ENCODE assay signal across 27 cellular contexts in the genomic region with DNA sequence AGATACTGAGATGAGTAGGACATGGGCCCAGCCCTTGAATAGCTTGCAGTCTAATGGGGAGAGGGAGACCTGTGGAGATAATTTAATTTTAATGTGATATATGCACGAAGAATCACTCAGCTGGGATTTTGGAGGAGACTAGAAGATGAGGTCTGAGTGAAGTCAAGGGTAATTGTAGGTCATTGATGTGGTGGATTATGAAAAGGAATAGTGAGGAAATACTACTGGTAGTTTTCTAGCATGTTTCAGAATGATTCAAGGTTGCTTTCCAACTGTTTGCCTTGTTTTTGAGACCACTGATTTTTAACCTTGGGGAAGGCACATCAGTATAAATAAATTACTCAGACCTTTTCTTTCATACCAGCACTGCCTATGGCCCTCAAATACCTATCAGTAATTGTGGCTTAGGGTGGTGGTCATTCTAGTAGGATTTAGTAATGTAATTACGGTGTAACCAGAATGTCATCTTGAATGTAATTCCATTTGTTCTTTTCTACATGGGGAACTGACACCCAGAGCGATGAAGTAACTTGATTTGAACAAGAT. TPM values are rescaled to one million over a fixed set of nuclear protein-coding genes. Genes with fewer than 3 reads are reported as not detected.
A peak's percentile ranks its signal among the peaks of the same experiment; 100 is the strongest.
DNase-seq lines count a peak whose midpoint lies in the region; ATAC-seq and TF ChIP-seq lines count a peak whose summit lies in the region.
"Had no signal": no experiment of that assay in that cellular context is flagged by ENCODE, and none has a peak within 500 bp of the region (broad histone marks: within the 10 kb centered on the region; RNA-seq: fewer than 3 reads in every experiment).

No MANE protein-coding gene starts in this region.

- peaks cover 11% of the 10 kb centered on the region for H3K36me3 ChIP-seq in neutrophil
- H3K36me3 ChIP-seq: breast epithelium, SJCRH30, stomach, tibial nerve had no signal

- H3K36me3 Mint-ChIP-seq in Calu3 (ENCODE audit: insufficient read depth, unreplicated experiment): no peaks in the 10 kb centered on the region
- H3K36me3 Mint-ChIP-seq: natural killer cell treated with Interleukin-12 subunit alpha and Interleukin-12 subunit beta and Interleukin-15 and Interleukin-18, amount 100 ng/mL, for 72 hours had no signal

- no peak overlapping the region for H3K4me3 Mint-ChIP-seq in Calu3 (ENCODE audit: low read depth, unreplicated experiment)
- H3K4me3 Mint-ChIP-seq: CD4-positive, CD25-positive, alpha-beta regulatory T cell; effector memory CD8-positive, alpha-beta T cell; natural killer cell treated with Interleukin-12 subunit alpha and Interleukin-12 subunit beta and Interleukin-15 and Interleukin-18, amount 100 ng/mL, for 72 hours had no signal

- BruUV-seq in Calu3 (replicated peaks; lab: Mats Ljungman, UMichigan): no TSS peak

- H3K27me3 Mint-ChIP-seq in Calu3 (ENCODE audit: unreplicated experiment): no peaks in the 10 kb centered on the region
- H3K27me3 Mint-ChIP-seq: CD4-positive, CD25-positive, alpha-beta regulatory T cell; effector memory CD8-positive, alpha-beta T cell; natural killer cell treated with Interleukin-12 subunit alpha and Interleukin-12 subunit beta and Interleukin-15 and Interleukin-18, amount 100 ng/mL, for 72 hours had no signal

- peak overlapping the region; percentile 62 for H3K27ac Mint-ChIP-seq in Calu3 (ENCODE audit: unreplicated experiment)
- H3K27ac Mint-ChIP-seq: CD4-positive, CD25-positive, alpha-beta regulatory T cell; effector memory CD8-positive, alpha-beta T cell; natural killer cell treated with Interleukin-12 subunit alpha and Interleukin-12 subunit beta and Interleukin-15 and Interleukin-18, amount 100 ng/mL, for 72 hours had no signal

- H3K4me1 Mint-ChIP-seq in Calu3 (ENCODE audit: low read depth, unreplicated experiment): peaks cover 35% of the 10 kb centered on the region

- no peaks in the 10 kb centered on the region for H3K27me3 ChIP-seq in neutrophil
- H3K27me3 ChIP-seq: breast epithelium, foreskin keratinocyte, hepatocyte, SJCRH30, stomach, tibial nerve had no signal

- CTCF ChIA-PET in Calu3 (lab: Charles Lee): no interaction called here
- CTCF ChIA-PET in GM10248 (lab: Yijun Ruan, JAX): no interaction called here

- no peak for DNase-seq in Calu3
- DNase-seq in NCI-H2227 treated with DMSO at 0.1 percent for 48 hours (lab: John Stamatoyannopoulos, UW): peak; percentile 76
- DNase-seq in NCI-H1417 (lab: John Stamatoyannopoulos, UW): no peak
- DNase-seq in GM10248 (ENCODE audit: extremely low spot score): no peak
- DNase-seq: activated CD4-positive, alpha-beta T cell treated with anti-CD3 and anti-CD28 coated beads for 1 hour; activated naive CD4-positive, alpha-beta T cell; CD4-positive, CD25-positive, alpha-beta regulatory T cell; effector memory CD8-positive, alpha-beta T cell; foreskin keratinocyte; HCEC 1CT; IMR-90; NCI-H1436; NCI-H2107; NCI-H510A; NK-92 treated with Interleukin-12 subunit alpha and Interleukin-12 subunit beta, amount 100 ng/mL, for 24 hours; right cardiac atrium; SJCRH30; stomach; T-helper 1 cell had no signal

- peak overlapping the region; percentile 0 for H3K27ac ChIP-seq in neutrophil
- H3K27ac ChIP-seq: breast epithelium, foreskin keratinocyte, hepatocyte, SJCRH30, tibial nerve had no signal

- no peak for TF ChIP-seq CTCF in Calu3 (IDR thresholded peaks at IDR 0.05; ENCODE audit: unreplicated experiment)
- no peak for TF ChIP-seq CTCF in neutrophil (IDR thresholded peaks at IDR 0.05)
- no peak for TF ChIP-seq CTCF in GM10248 (IDR thresholded peaks at IDR 0.05; ENCODE audit: control extremely low read depth, extremely low read depth, low read depth, missing control alignments)

- H3K9me3 Mint-ChIP-seq in Calu3 (ENCODE audit: low read depth, unreplicated experiment): no peaks in the 10 kb centered on the region
- H3K9me3 Mint-ChIP-seq: CD4-positive, CD25-positive, alpha-beta regulatory T cell; effector memory CD8-positive, alpha-beta T cell; natural killer cell treated with Interleukin-12 subunit alpha and Interleukin-12 subunit beta and Interleukin-15 and Interleukin-18, amount 100 ng/mL, for 72 hours had no signal

- intact Hi-C loops in Calu3 (cut with micrococcal nuclease; ENCODE audit: unreplicated experiment): no loop called here

- peaks cover 10 to 24% of the 10 kb centered on the region in 2 experiments for H3K4me1 ChIP-seq in neutrophil (ENCODE audit: control insufficient read depth in 1 of 2, insufficient read depth in 1 of 2, low read depth in 1 of 2, low read length in 1 of 2)
- H3K4me1 ChIP-seq: breast epithelium, SJCRH30 had no signal

- POLR2A ChIA-PET in GM10248 (lab: Yijun Ruan, JAX): no interaction called here

- no peaks in the 10 kb centered on the region for H3K9me3 ChIP-seq in neutrophil
- H3K9me3 ChIP-seq: breast epithelium, SJCRH30, stomach, tibial nerve had no signal

- peak; percentile 47 for ATAC-seq in GM18502 (IDR thresholded peaks at IDR 0.05; ENCODE audit: poor library complexity, unreplicated experiment)
- no peak for ATAC-seq in GM18498 (IDR thresholded peaks at IDR 0.05; ENCODE audit: unreplicated experiment)
- ATAC-seq: effector memory CD8-positive, alpha-beta T cell; foreskin keratinocyte; left lobe of liver; natural killer cell treated with Interleukin-12 subunit alpha and Interleukin-12 subunit beta and Interleukin-15 and Interleukin-18, amount 100 ng/mL, for 72 hours; right cardiac atrium had no signal

- no peak overlapping the region for H3K4me3 ChIP-seq in neutrophil (ENCODE audit: low read depth in 1 of 2, low read length in 1 of 2)
- H3K4me3 ChIP-seq: breast epithelium, hepatocyte, SJCRH30, stomach, tibial nerve had no signal

RNA-seq across cellular contexts. Expression of a gene that starts 25.6 kb away (rescaled TPM):
- total RNA-seq in Calu3 (2022): not detected in 2 replicates
- total RNA-seq: foreskin keratinocyte, hepatocyte, IMR-90, left lobe of liver, SJCRH30 had no signal
